ENCODE assay signal across 21 cellular contexts in genomic region chr4:172104534-172104933, GRCh38.
"Had no signal": no experiment of that assay in that cellular context is flagged by ENCODE, and none has a peak within 500 bp of the region (broad histone marks: within the 10 kb centered on the region; RNA-seq: fewer than 3 reads in every experiment).

No MANE protein-coding gene starts in this region.

- DNase-seq: activated CD4-positive, alpha-beta T cell treated with anti-CD3 and anti-CD28 coated beads, Interleukin-2, amount 50 U/mL, for 48 hours; activated CD8-positive, alpha-beta memory T cell treated with anti-CD3 and anti-CD28 coated beads, Interleukin-2, amount 10 ng/mL, durations not matched to agents 7 days and 5 days; activated naive CD4-positive, alpha-beta T cell treated with anti-CD3 and anti-CD28 coated beads for 36 hours; activated naive CD8-positive, alpha-beta T cell treated with anti-CD3 and anti-CD28 coated beads, Interleukin-2, amount 50 U/mL, for 24 hours; activated T-cell treated with anti-CD3 and anti-CD28 coated beads, Interleukin-2, amount 50 U/mL, for 1 hour; body of pancreas; caudate nucleus; effector CD8-positive, alpha-beta T cell; esophagus squamous epithelium; glutamatergic neuron; kidney glomerular epithelial cell; left ventricle myocardium superior; mesendoderm; occipital lobe; right cardiac atrium; stimulated activated naive CD8-positive, alpha-beta T cell treated with anti-CD3 and anti-CD28 coated beads, Interleukin-15, Interleukin-2, amounts not matched to agents 100 U/mL and 50 U/mL, for 24 hours; T-cell; T1000 had no signal

- H3K9me3 ChIP-seq: body of pancreas, esophagus squamous epithelium, upper lobe of left lung had no signal

- H3K4me1 ChIP-seq: body of pancreas, esophagus squamous epithelium, upper lobe of left lung had no signal

- H3K4me3 ChIP-seq: body of pancreas, esophagus squamous epithelium, skin epidermis, upper lobe of left lung had no signal

- H3K27ac ChIP-seq: body of pancreas, esophagus squamous epithelium, skin epidermis, upper lobe of left lung, VCaP had no signal

- H3K36me3 ChIP-seq: esophagus squamous epithelium, upper lobe of left lung had no signal

- H3K27me3 ChIP-seq: body of pancreas, esophagus squamous epithelium, upper lobe of left lung had no signal
